ENCODE assay signal across 14 cellular contexts in the genomic region with DNA sequence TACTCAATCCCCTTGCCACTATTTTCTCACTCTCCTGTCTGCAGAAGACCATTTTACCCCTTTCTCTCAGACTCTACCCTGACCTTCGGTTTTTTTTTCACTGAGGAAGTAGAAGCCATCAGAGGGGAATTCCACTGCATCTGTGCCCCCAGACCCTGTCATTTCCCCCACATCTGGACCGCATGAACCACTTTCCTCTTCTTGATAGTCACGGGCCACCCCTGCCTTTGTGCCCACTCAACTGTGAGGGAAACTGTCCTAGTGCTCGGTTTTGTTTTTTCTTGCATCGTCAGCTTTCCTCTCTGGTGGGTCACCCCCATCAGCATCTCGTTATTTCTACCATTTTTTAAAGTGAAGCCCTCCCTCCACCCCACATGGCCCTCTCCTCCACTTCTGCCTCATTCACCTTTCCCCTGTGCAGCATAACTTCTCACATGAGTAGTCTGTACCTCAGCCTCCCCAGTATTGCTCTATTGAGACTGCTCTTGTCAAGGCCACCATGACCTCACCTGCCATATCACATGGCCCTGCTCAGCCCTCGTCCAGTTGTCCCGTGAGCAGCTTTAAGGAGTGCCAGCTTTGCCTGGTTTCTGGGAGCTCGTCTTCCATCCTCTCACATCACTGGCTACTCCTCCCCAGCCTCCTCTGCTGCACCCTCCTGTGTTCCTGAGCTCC. TPM values are rescaled to one million over a fixed set of nuclear protein-coding genes. Genes with fewer than 3 reads are reported as not detected.
A peak's percentile ranks its signal among the peaks of the same experiment; 100 is the strongest.
DNase-seq lines count a peak whose midpoint lies in the region; ATAC-seq, FAIRE-seq and TF ChIP-seq lines count a peak whose summit lies in the region.
"Had no signal": no experiment of that assay in that cellular context is flagged by ENCODE, and none has a peak within 500 bp of the region (broad histone marks: within the 10 kb centered on the region; RNA-seq: fewer than 3 reads in every experiment).

No MANE protein-coding gene starts in this region.

- WGBS in K562 (ENCODE audit: insufficient coverage, low coverage, missing lambda C conversion rate) = 78% methylated on average over 9 of the region's 9 CpGs
- WGBS in hepatocyte (ENCODE audit: low lambda C conversion rate, missing lambda C conversion rate) = 91% methylated on average over 9 of the region's 9 CpGs

- no peak overlapping the region for H3K9ac ChIP-seq in K562 (ENCODE audit: insufficient read depth in 1 of 2, low read depth in 2 of 2, low read length in 2 of 2)

- in situ Hi-C loops in K562 (cut with MboI) = no loop called here

- H3K4me1 ChIP-seq in K562 (replicated peaks in 1 of 2; ENCODE audit: control insufficient read depth in 2 of 2, insufficient read depth in 2 of 2, low read length in 2 of 2) = no peaks in the 10 kb centered on the region
- H3K4me1 ChIP-seq in hepatocyte (ENCODE audit: insufficient read depth) = no peaks in the 10 kb centered on the region
- H3K4me1 ChIP-seq: BE2C had no signal

- H3K36me3 ChIP-seq in K562 (ENCODE audit: control insufficient read depth, insufficient read depth, low read length) (peaks cover 61% of the 10 kb centered on the region), hepatocyte (replicated peaks; ENCODE audit: insufficient read depth, low read depth) (no peaks in the 10 kb centered on the region)
- H3K36me3 ChIP-seq: BE2C had no signal

- H3K79me2 ChIP-seq in K562 (ENCODE audit: control insufficient read depth, insufficient read depth, low read length) (no peaks in the 10 kb centered on the region), hepatocyte (no peaks in the 10 kb centered on the region)

- H3K9me1 ChIP-seq in K562 (ENCODE audit: control insufficient read depth, insufficient read depth, low read length) = no peaks in the 10 kb centered on the region

- H3K27me3 ChIP-seq in K562 (ENCODE audit: control insufficient read depth in 2 of 2, insufficient read depth in 2 of 2, low read length in 2 of 2) (no peaks in the 10 kb centered on the region), hepatocyte (no peaks in the 10 kb centered on the region)
- H3K27me3 ChIP-seq: BE2C had no signal

- POLR2A ChIA-PET in K562 (lab: Yijun Ruan, JAX) = interaction anchor here (0.6 kb wide), 1 partner anchor 9 kb away, joined by 4 read pairs; no protein-coding TSS in a partner anchor

- ATAC-seq in GM19397 (IDR thresholded peaks at IDR 0.05; ENCODE audit: unreplicated experiment) (peak; percentile 64), HG02973 (IDR thresholded peaks at IDR 0.05; ENCODE audit: unreplicated experiment) (peak; percentile 62), K562 (no peak), left colon (no peak)
- ATAC-seq: activated T-cell treated with anti-CD3 and anti-CD28 coated beads, Interleukin-2, amount 50 U/mL, for 4 hours had no signal

- H3K9me2 ChIP-seq in hepatocyte (replicated peaks; ENCODE audit: insufficient read depth) = no peaks in the 10 kb centered on the region

- no TSS peak for BruUV-seq in K562 (replicated peaks; lab: Mats Ljungman, UMichigan)

- TF ChIP-seq POLR2A in K562 (conservative IDR thresholded peaks at IDR 0.05) = no peak

- no peaks in the 10 kb centered on the region for H3K9me3 ChIP-seq in K562 (replicated peaks; ENCODE audit: control insufficient read depth, insufficient read depth, low read depth, low read length)
- H3K9me3 ChIP-seq in hepatocyte (ENCODE audit: low read depth) = no peaks in the 10 kb centered on the region
- H3K9me3 ChIP-seq: BE2C had no signal

- no peak overlapping the region for H3K4me2 ChIP-seq in K562 (ENCODE audit: insufficient read depth, low read length)
- no peak overlapping the region for H3K4me2 ChIP-seq in hepatocyte

- H4K20me1 ChIP-seq in K562 (replicated peaks; ENCODE audit: control insufficient read depth, insufficient read depth, low read length) (no peaks in the 10 kb centered on the region), hepatocyte (ENCODE audit: insufficient read depth, poor library complexity, severe bottlenecking) (no peaks in the 10 kb centered on the region)

- CTCF ChIA-PET in K562 (lab: Yijun Ruan, JAX; ENCODE audit: low intra/inter-chr PET ratio) = no interaction called here

- no peak for TF ChIP-seq EP300 in K562 (IDR thresholded peaks at IDR 0.05; ENCODE audit: low read length)

- no peak for FAIRE-seq in K562 (lab: Jason Lieb, UNC)
- FAIRE-seq: bronchial epithelial cell had no signal

- H3K4me3 ChIP-seq in GM12864 (ENCODE audit: low read depth, low read length) (no peak overlapping the region), K562 (no peak overlapping the region), hepatocyte (no peak overlapping the region)

- no peak for TF ChIP-seq RAD21 in K562 (CRISPR knock-in tag; conservative IDR thresholded peaks at IDR 0.05 in 1 of 2, IDR thresholded peaks at IDR 0.05 in 1 of 2)

- DNase-seq in GM12864 (ENCODE audit: low read depth) (peak; percentile 42), K562 (ENCODE audit: extremely low read depth in 1 of 4, low spot score in 3 of 4) (no peak), NCI-H524 treated with DMSO at 0.1 percent for 48 hours (lab: John Stamatoyannopoulos, UW) (no peak), SK-N-DZ (ENCODE audit: low spot score) (no peak), left colon (no peak), hepatocyte (ENCODE audit: low spot score) (no peak)
- DNase-seq: activated T-cell treated with anti-CD3 and anti-CD28 coated beads, Interleukin-2, amount 50 U/mL, for 4 hours; BE2C; SHP77 treated with DMSO at 0.1 percent for 48 hours; WERI-Rb-1 had no signal

- TF ChIP-seq CTCF in GM12864 (IDR thresholded peaks at IDR 0.05; ENCODE audit: low read depth, low read length, missing control alignments) = no peak
- TF ChIP-seq CTCF in K562 (IDR thresholded peaks at IDR 0.05 in 2 of 3, conservative IDR thresholded peaks at IDR 0.05 in 1 of 3; ENCODE audit: insufficient read depth in 2 of 3, low read depth in 1 of 3, low read length in 3 of 3) = no peak
- TF ChIP-seq CTCF in hepatocyte (IDR thresholded peaks at IDR 0.05; ENCODE audit: poor library complexity) = no peak

- H3K27ac ChIP-seq in K562 (ENCODE audit: extremely low read depth, low read depth, low read length) (no peak overlapping the region), hepatocyte (no peak overlapping the region)
- H3K27ac ChIP-seq: HL-60, WERI-Rb-1 had no signal

- H2AFZ ChIP-seq in K562 (ENCODE audit: low read depth, low read length) (no peak overlapping the region), hepatocyte (no peak overlapping the region)

- intact Hi-C loops in K562 (cut with micrococcal nuclease) = no loop called here
- intact Hi-C loops in left colon (cut with DNase I, micrococcal nuclease) = no loop called here

TF ChIP-seq in K562, 482 proteins besides CTCF, POLR2A, EP300 and RAD21:
- TF ChIP-seq RBM25 (IDR thresholded peaks at IDR 0.05; ENCODE audit: low read depth, low read length, severe bottlenecking) (no peak), ZNF316 (IDR thresholded peaks at IDR 0.05) (peak; percentile 38; the same call in 1 of the 2 replicates)

RNA-seq across cellular contexts. Expression of a gene that starts 32.4 kb away (rescaled TPM):
- 14.2 and 41.0 TPM in 2 replicates for total RNA-seq in K562 (2011; cell fraction: chromatin; rRNA removed; ENCODE audit: low replicate concordance)
- 13.8 TPM in 2 replicates for total RNA-seq in K562 (2011; cell fraction: nucleolus; rRNA removed)
- 28.9 and 49.0 TPM in 2 replicates for total RNA-seq in K562 (2011; cell fraction: nucleoplasm; rRNA removed)
- total RNA-seq in K562 (2014; rRNA removed) = 5.7 and 6.8 TPM in 2 replicates
- 17.1 and 17.9 TPM in 2 replicates for total RNA-seq in K562 (2014; rRNA removed; fragmentation: Illumina TruSeq; extraction: Trizol)
- 11.5 and 12.3 TPM in 2 replicates for total RNA-seq in K562 (2015; rRNA removed; fragmentation: Illumina TruSeq; extraction: Trizol)
- total RNA-seq in K562 (2021) = 11.0 and 11.3 TPM in 2 replicates
- 11.5 and 17.1 TPM in 2 replicates for polyA plus RNA-seq in K562 (2011; rRNA removed)
- polyA plus RNA-seq in K562 (2011; cell fraction: cytosol; rRNA removed) = 4.0 and 20.9 TPM in 2 replicates
- 13.9 and 19.8 TPM in 2 replicates for polyA plus RNA-seq in K562 (2011; cell fraction: nucleus; rRNA removed)
- polyA plus RNA-seq in K562 (2012) = 14.0 and 14.2 TPM in 2 replicates
- 12.6 and 14.4 TPM in 2 replicates for polyA plus RNA-seq in K562 (2014; fragmentation: Illumina TruSeq; extraction: Trizol)
- polyA plus RNA-seq in K562 (2014; fragmentation: Nextera tagmentation; extraction: Ambion mirVana) = 1 to 10 TPM; 3.7 to 5.8 TPM
- polyA plus RNA-seq in K562 (2014; rRNA removed) = 7.6 and 9.5 TPM in 2 replicates
- polyA minus RNA-seq in K562 (2011; rRNA and poly(A)+ RNA removed) = 14.1 and 20.0 TPM in 2 replicates
- polyA minus RNA-seq in K562 (2011; cell fraction: cytosol; rRNA and poly(A)+ RNA removed) = 14.9 and 19.5 TPM in 2 replicates
- 8.6 and 14.1 TPM in 2 replicates for polyA minus RNA-seq in K562 (2011; cell fraction: nucleus; rRNA and poly(A)+ RNA removed)
- polyA plus RNA-seq in SK-N-DZ (2014; cell fraction: cytosol; rRNA removed) = 4.7 and 5.0 TPM in 2 replicates
- polyA plus RNA-seq in SK-N-DZ (2014; cell fraction: nucleus; rRNA removed) = 6.5 and 16.3 TPM in 2 replicates
- total RNA-seq in left colon = 10 to 100 TPM; 72.6 to 81.3 TPM
- total RNA-seq in hepatocyte = 39.5 and 59.5 TPM in 2 replicates
- polyA plus RNA-seq in hepatocyte = 16.9 and 21.1 TPM in 2 replicates

RNA-seq across cellular contexts. Expression of a gene that starts 50.7 kb away (rescaled TPM):
- total RNA-seq in K562 (2011; cell fraction: chromatin; rRNA removed; ENCODE audit: low replicate concordance) = not detected in 2 replicates
- total RNA-seq in K562 (2011; cell fraction: nucleolus; rRNA removed) = not detected in 2 replicates
- total RNA-seq in K562 (2011; cell fraction: nucleoplasm; rRNA removed) = not detected in 2 replicates
- total RNA-seq in K562 (2014; rRNA removed) (not detected in 2 replicates), K562 (2014; rRNA removed; fragmentation: Illumina TruSeq; extraction: Trizol) (not detected in 2 replicates), K562 (2015; rRNA removed; fragmentation: Illumina TruSeq; extraction: Trizol) (not detected in 2 replicates), K562 (2021) (0.13 TPM in 1 of 2 replicates, not detected in the other), left colon (1 to 10 TPM in 1 of 2 donors, under 1 TPM in 1; 0.70 to 1.5 TPM), hepatocyte (1.1 and 1.6 TPM in 2 replicates)
- polyA plus RNA-seq in K562 (2011; rRNA removed) (not detected in 2 replicates), K562 (2014; fragmentation: Illumina TruSeq; extraction: Trizol) (not detected in 2 replicates), K562 (2014; fragmentation: Nextera tagmentation; extraction: Ambion mirVana) (not detected), K562 (2014; rRNA removed) (not detected in 2 replicates), hepatocyte (1.5 and 1.7 TPM in 2 replicates)
- polyA plus RNA-seq in K562 (2011; cell fraction: cytosol; rRNA removed) = not detected in 2 replicates
- not detected in 2 replicates for polyA plus RNA-seq in K562 (2011; cell fraction: nucleus; rRNA removed)
- not detected in 2 replicates for polyA plus RNA-seq in K562 (2012)
- not detected in 2 replicates for polyA minus RNA-seq in K562 (2011; rRNA and poly(A)+ RNA removed)
- not detected in 2 replicates for polyA minus RNA-seq in K562 (2011; cell fraction: cytosol; rRNA and poly(A)+ RNA removed)
- not detected in 2 replicates for polyA minus RNA-seq in K562 (2011; cell fraction: nucleus; rRNA and poly(A)+ RNA removed)
- 1.8 and 2.5 TPM in 2 replicates for polyA plus RNA-seq in SK-N-DZ (2014; cell fraction: cytosol; rRNA removed)
- polyA plus RNA-seq in SK-N-DZ (2014; cell fraction: nucleus; rRNA removed) = 1.7 and 3.7 TPM in 2 replicates

Comparison
In these comparisons a context has a peak if more than half of its experiments do, and no peak if none do; other contexts are left out.
1. ATAC-seq: peak in GM19397 (single experiment) and HG02973 (single experiment); none in K562 (single experiment) and left colon (single experiment).